ENCODE assay signal across 1 cellular context in genomic region chr22:37893583-37893983, GRCh38.
A peak's percentile ranks its signal among the peaks of the same experiment; 100 is the strongest.
TF ChIP-seq lines count a peak whose summit lies in the region.

No MANE protein-coding gene starts in this region.

TF ChIP-seq in H1, 55 proteins besides CTCF, POLR2A, EP300 and RAD21:
- TF ChIP-seq RFX5 (IDR thresholded peaks at IDR 0.05; ENCODE audit: borderline replicate concordance, low read depth, low read length) (no peak), TCF12 (IDR thresholded peaks at IDR 0.05; ENCODE audit: low read depth, low read length) (no peak), CBX5 (IDR thresholded peaks at IDR 0.05; ENCODE audit: low read depth, low read length) (no peak), SIN3A (conservative IDR thresholded peaks at IDR 0.05 in 1 of 2, IDR thresholded peaks at IDR 0.05 in 1 of 2; ENCODE audit: low read depth in 1 of 2, low read length in 2 of 2) (no peak), POLR2AphosphoS5 (IDR thresholded peaks at IDR 0.05; ENCODE audit: low read depth, low read length) (peak; percentile 46; the same call in 1 of the 2 replicates), NANOG (IDR thresholded peaks at IDR 0.05; ENCODE audit: insufficient read depth, low read depth, low read length, poor library complexity, severe bottlenecking) (no peak), CEBPB (IDR thresholded peaks at IDR 0.05; ENCODE audit: low read depth, low read length) (no peak)
